8 cellular contexts compared by ENCODE assay signal in genomic region chr16:3282103-3282746, GRCh38. TPM values are rescaled to one million over a fixed set of nuclear protein-coding genes. Genes with fewer than 3 reads are reported as not detected.
A peak's percentile ranks its signal among the peaks of the same experiment; 100 is the strongest.
DNase-seq lines count a peak whose midpoint lies in the region; TF ChIP-seq lines count a peak whose summit lies in the region.

No MANE protein-coding gene starts in this region.

- H3K9me3 ChIP-seq in HEK293 (ENCODE audit: control insufficient read depth, insufficient read depth, low read depth, low read length) (no peaks in the 10 kb centered on the region), SU-DHL-6 (ENCODE audit: insufficient read depth, low read length) (no peaks in the 10 kb centered on the region), esophagus muscularis mucosa (peaks cover 0 to 22% (median 13%) of the 10 kb centered on the region in 4 donors), neural cell (ENCODE audit: low read length) (no peaks in the 10 kb centered on the region)

- no peaks in the 10 kb centered on the region for H4K20me1 ChIP-seq in SU-DHL-6 (ENCODE audit: low read depth, low read length)
- no peaks in the 10 kb centered on the region for H4K20me1 ChIP-seq in neural cell (ENCODE audit: insufficient read depth)

- peak overlapping the region; percentile 74 for H3K4me3 ChIP-seq in HEK293 (ENCODE audit: low read depth, low read length)
- H3K4me3 ChIP-seq in SU-DHL-6 (ENCODE audit: insufficient read depth, low read length, poor library complexity, severe bottlenecking), result peak overlapping the region; percentile 83
- H3K4me3 ChIP-seq in esophagus muscularis mucosa, result peak overlapping the region; percentile 80 to 100 (median 99)
- peak overlapping the region; percentile 98 for H3K4me3 ChIP-seq in neural cell (ENCODE audit: low read length)

- CTCF ChIA-PET in HEK293 (lab: Yijun Ruan, JAX), result interaction anchor here (5.6 kb wide), 1 partner anchor 15 kb away, joined by 35 read pairs; no protein-coding TSS in a partner anchor

- DNase-seq in NCI-H2196 (lab: John Stamatoyannopoulos, UW; ENCODE audit: unreplicated experiment) (peak; percentile 55), NCI-H2196 treated with DMSO at 0.1 percent for 48 hours (lab: John Stamatoyannopoulos, UW; ENCODE audit: unreplicated experiment) (no peak), M059J (ENCODE audit: low read depth) (peak; percentile 70), esophagus muscularis mucosa (ENCODE audit: extremely low spot score) (no peak), HCEC 1CT (no peak)

- H3K36me3 ChIP-seq in HEK293 (ENCODE audit: control insufficient read depth in 2 of 2, insufficient read depth in 1 of 2, low read length in 2 of 2) (peaks cover 0 to 31% of the 10 kb centered on the region in 2 experiments; a peak in 1 of 3 replicates), SU-DHL-6 (ENCODE audit: low read length) (peaks cover 17% of the 10 kb centered on the region; the same call in 1 of the 2 replicates), esophagus muscularis mucosa (peaks cover 17 to 26% (median 22%) of the 10 kb centered on the region in 4 donors), neural cell (ENCODE audit: insufficient read depth, low read length) (no peaks in the 10 kb centered on the region)

- no peak for TF ChIP-seq POLR2A in esophagus muscularis mucosa (IDR thresholded peaks at IDR 0.05; ENCODE audit: low read depth)

- peak overlapping the region; percentile 77 for H3K9ac ChIP-seq in SU-DHL-6 (ENCODE audit: low read length)
- H3K9ac ChIP-seq in neural cell (ENCODE audit: low read length), result peak overlapping the region; percentile 90

- TF ChIP-seq CTCF in HEK293 (tag by site-specific recombination; IDR thresholded peaks at IDR 0.05), result no peak
- no peak for TF ChIP-seq CTCF in SU-DHL-6 (IDR thresholded peaks at IDR 0.05; ENCODE audit: insufficient read depth, low read length, poor library complexity, severe bottlenecking)
- no peak for TF ChIP-seq CTCF in esophagus muscularis mucosa (IDR thresholded peaks at IDR 0.05)
- no peak for TF ChIP-seq CTCF in neural cell (IDR thresholded peaks at IDR 0.05; ENCODE audit: poor library complexity, severe bottlenecking)

- H3K27ac ChIP-seq in HEK293 (ENCODE audit: extremely low read depth, low read depth, low read length), result peak overlapping the region; percentile 94
- H3K27ac ChIP-seq in SU-DHL-6 (ENCODE audit: low read depth, low read length), result peak overlapping the region; percentile 81
- peak overlapping the region; percentile 95 to 100 (median 98) for H3K27ac ChIP-seq in esophagus muscularis mucosa (replicated peaks in 1 of 4)
- H3K27ac ChIP-seq in neural cell (ENCODE audit: low read length), result peak overlapping the region; percentile 94

- POLR2A ChIA-PET in HEK293 (lab: Yijun Ruan, JAX), result interaction anchor here (0.5 to 3.0 kb wide), 23 partner anchors 10 to 406 kb away, joined by 3 to 21 read pairs (median 5); partner anchors contain the start of genes NAA60, OR1F1, TIGD7 and ZNF174

- H3K4me1 ChIP-seq in HEK293 (ENCODE audit: control insufficient read depth, insufficient read depth, low read length), result no peaks in the 10 kb centered on the region
- H3K4me1 ChIP-seq in esophagus muscularis mucosa, result peaks cover 21 to 36% (median 35%) of the 10 kb centered on the region in 4 donors

- H3K9me2 ChIP-seq in SU-DHL-6 (replicated peaks; ENCODE audit: insufficient read depth, low read length), result no peaks in the 10 kb centered on the region
- H3K9me2 ChIP-seq in neural cell (ENCODE audit: insufficient read depth, low read length), result no peaks in the 10 kb centered on the region

- TF ChIP-seq RAD21 in neural cell (conservative IDR thresholded peaks at IDR 0.05), result no peak

- intact Hi-C loops in esophagus muscularis mucosa (cut with DNase I), result loop anchor here (5.0 kb wide), 2 partner anchors 45 to 120 kb away; partner anchors contain the start of genes ZNF174, ZNF200 and ZSCAN32

- WGBS in esophagus muscularis mucosa, result 15% methylated on average over 27 of the region's 30 CpGs

- no peak for TF ChIP-seq EP300 in esophagus muscularis mucosa (IDR thresholded peaks at IDR 0.05)
- no peak for TF ChIP-seq EP300 in neural cell (conservative IDR thresholded peaks at IDR 0.05; ENCODE audit: poor library complexity, severe bottlenecking)

- peak overlapping the region; percentile 88 for H2AFZ ChIP-seq in SU-DHL-6 (ENCODE audit: low read depth, low read length, severe bottlenecking)
- peak overlapping the region; percentile 78 for H2AFZ ChIP-seq in neural cell (ENCODE audit: low read depth, low read length)

- H3F3A ChIP-seq in SU-DHL-6 (ENCODE audit: insufficient read depth) (no peaks in the 10 kb centered on the region), neural cell (ENCODE audit: insufficient read depth, low read length, poor library complexity, severe bottlenecking) (no peaks in the 10 kb centered on the region)

- H3K27me3 ChIP-seq in SU-DHL-6 (ENCODE audit: low read length), result no peaks in the 10 kb centered on the region
- no peaks in the 10 kb centered on the region for H3K27me3 ChIP-seq in esophagus muscularis mucosa
- H3K27me3 ChIP-seq in neural cell (ENCODE audit: insufficient read depth, low read depth, low read length), result no peaks in the 10 kb centered on the region

- peaks cover 39% of the 10 kb centered on the region for H3K79me2 ChIP-seq in SU-DHL-6 (ENCODE audit: insufficient read depth, low read length)
- peaks cover 27% of the 10 kb centered on the region for H3K79me2 ChIP-seq in neural cell (replicated peaks; ENCODE audit: insufficient read depth, low read length)

- H3K4me2 ChIP-seq in SU-DHL-6 (ENCODE audit: low read depth, low read length, poor library complexity, severe bottlenecking) (peak overlapping the region; percentile 93), neural cell (ENCODE audit: low read length) (peak overlapping the region; percentile 98)

TF ChIP-seq in HEK293, 187 proteins besides CTCF, POLR2A, EP300 and RAD21 (continues in another document):
- TF ChIP-seq KLF1 (tag by site-specific recombination; IDR thresholded peaks at IDR 0.05), result no peak
- no peak for TF ChIP-seq ZNF792 (tag by site-specific recombination; IDR thresholded peaks at IDR 0.05)
- no peak for TF ChIP-seq ZNF266 (tag by site-specific recombination; IDR thresholded peaks at IDR 0.05; ENCODE audit: low read depth)
- peak; percentile 13; the same call in 1 of the 2 replicates for TF ChIP-seq ZEB2 (tag by site-specific recombination; IDR thresholded peaks at IDR 0.05)
- TF ChIP-seq YY1 (tag by site-specific recombination; IDR thresholded peaks at IDR 0.05), result no peak

TF ChIP-seq in neural cell, 6 proteins besides CTCF, POLR2A, EP300 and RAD21:
- TF ChIP-seq POLR2AphosphoS5 (IDR thresholded peaks at IDR 0.05), result peak; percentile 5
- no peak for TF ChIP-seq MXI1 (conservative IDR thresholded peaks at IDR 0.05; ENCODE audit: poor library complexity, severe bottlenecking)

RNA-seq across cellular contexts. Expression of gene ZNF263, which starts 1.1 kb away (rescaled TPM):
- 37.4 and 48.8 TPM in 2 replicates for total RNA-seq in M059J (2014; rRNA removed; shearing (Covaris generic))
- 10 to 100 TPM; 31.1 to 54.3 (median 42.8) TPM for total RNA-seq in esophagus muscularis mucosa
- polyA plus RNA-seq in neural cell, result 65.4 and 88.4 TPM in 2 replicates
- polyA minus RNA-seq in neural cell, result 79.6 and 90.3 TPM in 2 replicates

RNA-seq across cellular contexts. Expression of gene TIGD7, which starts 23.0 kb away (rescaled TPM):
- 7.5 and 10.6 TPM in 2 replicates for total RNA-seq in M059J (2014; rRNA removed; shearing (Covaris generic))
- total RNA-seq in esophagus muscularis mucosa, result 1 to 10 TPM; 4.6 to 8.3 (median 7.6) TPM
- polyA plus RNA-seq in neural cell, result 21.7 and 25.2 TPM in 2 replicates
- polyA minus RNA-seq in neural cell, result 20.5 and 27.7 TPM in 2 replicates

RNA-seq across cellular contexts. Expression of gene ZNF75A, which starts 23.1 kb away (rescaled TPM):
- 16.5 and 22.7 TPM in 2 replicates for total RNA-seq in M059J (2014; rRNA removed; shearing (Covaris generic))
- total RNA-seq in esophagus muscularis mucosa, result 10 to 100 TPM; 15.4 to 18.9 (median 16.9) TPM
- 58.3 and 76.0 TPM in 2 replicates for polyA plus RNA-seq in neural cell
- polyA minus RNA-seq in neural cell, result 56.4 and 58.7 TPM in 2 replicates

RNA-seq across cellular contexts. Expression of gene MEFV, which starts 25.8 kb away (rescaled TPM):
- total RNA-seq in M059J (2014; rRNA removed; shearing (Covaris generic)), result 0.39 TPM in 1 of 2 replicates, not detected in the other
- 1 to 10 TPM; 1.2 to 4.0 (median 1.5) TPM for total RNA-seq in esophagus muscularis mucosa
- not detected in 2 replicates for polyA plus RNA-seq in neural cell
- polyA minus RNA-seq in neural cell, result not detected in 2 replicates

RNA-seq across cellular contexts. Expression of gene ZNF200, which starts 47.3 kb away (rescaled TPM):
- 10.0 and 17.4 TPM in 2 replicates for total RNA-seq in M059J (2014; rRNA removed; shearing (Covaris generic))
- total RNA-seq in esophagus muscularis mucosa, result 1 to 10 TPM; 5.8 to 8.2 (median 7.1) TPM
- polyA plus RNA-seq in neural cell, result 20.8 and 23.0 TPM in 2 replicates
- polyA minus RNA-seq in neural cell, result 31.0 and 33.4 TPM in 2 replicates

Comparison
In these comparisons a context has a peak if more than half of its experiments do, and no peak if none do; other contexts are left out.
1. DNase-seq: peak in NCI-H2196 (single experiment) and M059J (single experiment); none in NCI-H2196 treated with DMSO at 0.1 percent for 48 hours (single experiment), esophagus muscularis mucosa (single experiment) and HCEC 1CT (single experiment).
2. Peak in every context shown above with its lines, with median percentiles within 50 percentile points of each other: H3K27ac ChIP-seq and H3K4me3 ChIP-seq.